Comparison of ENCODE assay signal across 1 cellular context in the genomic region with DNA sequence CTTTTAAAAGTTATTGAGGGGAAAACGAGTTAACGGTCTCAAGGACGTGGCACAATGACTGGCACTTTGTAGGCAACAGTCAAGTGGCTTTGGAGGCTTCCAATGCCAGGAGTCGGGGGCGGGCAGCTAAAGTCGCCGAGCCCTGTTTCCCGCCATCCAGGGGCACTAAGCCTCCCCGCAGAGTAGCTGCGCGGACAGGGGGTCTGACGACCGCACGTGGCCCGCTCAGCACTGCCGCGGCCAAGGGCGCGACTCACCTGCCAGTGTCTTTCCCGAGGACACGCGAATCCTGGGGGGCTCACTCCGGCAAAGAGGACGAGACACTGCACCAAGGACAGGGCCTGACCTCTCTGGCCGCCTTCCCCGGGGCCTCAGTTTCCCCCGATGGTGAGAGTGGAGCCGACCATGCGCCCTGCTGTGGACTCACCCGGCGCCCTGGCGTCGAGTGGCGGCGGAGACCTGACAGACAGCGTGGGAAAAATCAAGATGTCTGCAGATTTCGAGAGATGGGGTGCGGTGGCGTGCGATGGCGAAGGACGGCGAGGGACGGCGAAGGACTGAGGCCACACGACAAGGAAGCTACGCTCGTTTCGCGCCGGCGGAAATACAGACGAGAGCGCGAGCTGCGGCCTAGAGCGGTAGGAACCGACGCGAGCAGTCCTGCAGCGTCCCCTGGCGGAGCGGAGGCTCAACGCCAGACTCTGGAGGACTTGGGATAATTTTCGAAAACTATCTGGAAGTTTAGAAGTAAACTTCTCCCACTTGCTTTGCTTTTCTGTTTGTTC.
TF ChIP-seq lines count a peak whose summit lies in the region.

A gene (minus strand): TSS at position 559 of the 785 bp plus-strand sequence.

TF ChIP-seq in HepG2, 621 proteins besides CTCF, POLR2A, EP300 and RAD21 (continued from another document and continues in another):
- TF ChIP-seq ZNF672 (CRISPR knock-in tag; IDR thresholded peaks at IDR 0.05), result peak; percentile 88; the same call in 1 of the 2 replicates
- TF ChIP-seq FOSL1 (CRISPR knock-in tag; IDR thresholded peaks at IDR 0.05; ENCODE audit: borderline replicate concordance), result peak; percentile 71
- peak; percentile 91 for TF ChIP-seq PPARG (CRISPR knock-in tag; conservative IDR thresholded peaks at IDR 0.05)
- peak; percentile 69 for TF ChIP-seq NFYC (CRISPR knock-in tag; IDR thresholded peaks at IDR 0.05)
- TF ChIP-seq, protein P1, sequence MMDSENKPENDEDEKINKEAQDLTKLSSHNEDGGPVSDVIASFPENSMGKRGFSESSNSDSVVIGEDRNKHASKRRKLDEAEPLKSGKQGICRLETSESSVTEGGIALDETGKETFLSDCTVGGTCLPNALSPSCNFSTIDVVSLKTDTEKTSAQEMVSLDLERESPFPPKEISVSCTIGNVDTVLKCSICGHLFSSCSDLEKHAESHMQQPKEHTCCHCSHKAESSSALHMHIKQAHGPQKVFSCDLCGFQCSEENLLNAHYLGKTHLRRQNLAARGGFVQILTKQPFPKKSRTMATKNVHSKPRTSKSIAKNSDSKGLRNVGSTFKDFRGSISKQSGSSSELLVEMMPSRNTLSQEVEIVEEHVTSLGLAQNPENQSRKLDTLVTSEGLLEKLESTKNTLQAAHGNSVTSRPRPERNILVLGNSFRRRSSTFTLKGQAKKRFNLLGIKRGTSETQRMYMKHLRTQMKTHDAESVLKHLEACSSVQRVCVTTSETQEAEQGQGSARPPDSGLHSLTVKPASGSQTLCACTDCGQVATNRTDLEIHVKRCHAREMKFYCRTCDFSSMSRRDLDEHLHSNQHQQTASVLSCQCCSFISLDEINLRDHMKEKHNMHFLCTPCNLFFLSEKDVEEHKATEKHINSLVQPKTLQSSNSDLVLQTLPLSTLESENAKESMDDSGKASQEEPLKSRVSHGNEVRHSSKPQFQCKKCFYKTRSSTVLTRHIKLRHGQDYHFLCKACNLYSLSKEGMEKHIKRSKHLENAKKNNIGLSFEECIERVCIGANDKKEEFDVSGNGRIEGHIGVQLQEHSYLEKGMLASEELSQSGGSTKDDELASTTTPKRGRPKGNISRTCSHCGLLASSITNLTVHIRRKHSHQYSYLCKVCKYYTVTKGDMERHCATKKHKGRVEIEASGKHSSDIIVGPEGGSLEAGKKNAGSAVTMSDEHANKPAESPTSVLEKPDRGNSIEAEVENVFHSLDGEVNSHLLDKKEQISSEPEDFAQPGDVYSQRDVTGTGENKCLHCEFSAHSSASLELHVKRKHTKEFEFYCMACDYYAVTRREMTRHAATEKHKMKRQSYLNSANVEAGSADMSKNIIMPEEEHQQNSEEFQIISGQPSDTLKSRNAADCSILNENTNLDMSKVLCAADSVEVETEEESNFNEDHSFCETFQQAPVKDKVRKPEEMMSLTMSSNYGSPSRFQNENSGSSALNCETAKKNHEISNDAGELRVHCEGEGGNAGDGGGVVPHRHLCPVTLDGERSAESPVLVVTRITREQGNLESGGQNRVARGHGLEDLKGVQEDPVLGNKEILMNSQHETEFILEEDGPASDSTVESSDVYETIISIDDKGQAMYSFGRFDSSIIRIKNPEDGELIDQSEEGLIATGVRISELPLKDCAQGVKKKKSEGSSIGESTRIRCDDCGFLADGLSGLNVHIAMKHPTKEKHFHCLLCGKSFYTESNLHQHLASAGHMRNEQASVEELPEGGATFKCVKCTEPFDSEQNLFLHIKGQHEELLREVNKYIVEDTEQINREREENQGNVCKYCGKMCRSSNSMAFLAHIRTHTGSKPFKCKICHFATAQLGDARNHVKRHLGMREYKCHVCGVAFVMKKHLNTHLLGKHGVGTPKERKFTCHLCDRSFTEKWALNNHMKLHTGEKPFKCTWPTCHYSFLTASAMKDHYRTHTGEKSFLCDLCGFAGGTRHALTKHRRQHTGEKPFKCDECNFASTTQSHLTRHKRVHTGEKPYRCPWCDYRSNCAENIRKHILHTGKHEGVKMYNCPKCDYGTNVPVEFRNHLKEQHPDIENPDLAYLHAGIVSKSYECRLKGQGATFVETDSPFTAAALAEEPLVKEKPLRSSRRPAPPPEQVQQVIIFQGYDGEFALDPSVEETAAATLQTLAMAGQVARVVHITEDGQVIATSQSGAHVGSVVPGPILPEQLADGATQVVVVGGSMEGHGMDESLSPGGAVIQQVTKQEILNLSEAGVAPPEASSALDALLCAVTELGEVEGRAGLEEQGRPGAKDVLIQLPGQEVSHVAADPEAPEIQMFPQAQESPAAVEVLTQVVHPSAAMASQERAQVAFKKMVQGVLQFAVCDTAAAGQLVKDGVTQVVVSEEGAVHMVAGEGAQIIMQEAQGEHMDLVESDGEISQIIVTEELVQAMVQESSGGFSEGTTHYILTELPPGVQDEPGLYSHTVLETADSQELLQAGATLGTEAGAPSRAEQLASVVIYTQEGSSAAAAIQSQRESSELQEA (CRISPR knock-in tag; IDR thresholded peaks at IDR 0.05; ENCODE audit: not compliant biosample characterization), result peak; percentile 99
- TF ChIP-seq, protein P2, sequence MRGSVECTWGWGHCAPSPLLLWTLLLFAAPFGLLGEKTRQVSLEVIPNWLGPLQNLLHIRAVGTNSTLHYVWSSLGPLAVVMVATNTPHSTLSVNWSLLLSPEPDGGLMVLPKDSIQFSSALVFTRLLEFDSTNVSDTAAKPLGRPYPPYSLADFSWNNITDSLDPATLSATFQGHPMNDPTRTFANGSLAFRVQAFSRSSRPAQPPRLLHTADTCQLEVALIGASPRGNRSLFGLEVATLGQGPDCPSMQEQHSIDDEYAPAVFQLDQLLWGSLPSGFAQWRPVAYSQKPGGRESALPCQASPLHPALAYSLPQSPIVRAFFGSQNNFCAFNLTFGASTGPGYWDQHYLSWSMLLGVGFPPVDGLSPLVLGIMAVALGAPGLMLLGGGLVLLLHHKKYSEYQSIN (CRISPR knock-in tag; IDR thresholded peaks at IDR 0.05; ENCODE audit: borderline replicate concordance), result no peak
- TF ChIP-seq ZNF547 (CRISPR knock-in tag; IDR thresholded peaks at IDR 0.05), result peak; percentile 100
- peak; percentile 57 for TF ChIP-seq ZFP36 (IDR thresholded peaks at IDR 0.05; ENCODE audit: borderline replicate concordance, low read depth, low read length, partially characterized antibody)
- peak; percentile 97; the same call in 1 of the 2 replicates for TF ChIP-seq THYN1 (CRISPR knock-in tag; IDR thresholded peaks at IDR 0.05; ENCODE audit: borderline replicate concordance, low read depth)
- TF ChIP-seq, protein P3, sequence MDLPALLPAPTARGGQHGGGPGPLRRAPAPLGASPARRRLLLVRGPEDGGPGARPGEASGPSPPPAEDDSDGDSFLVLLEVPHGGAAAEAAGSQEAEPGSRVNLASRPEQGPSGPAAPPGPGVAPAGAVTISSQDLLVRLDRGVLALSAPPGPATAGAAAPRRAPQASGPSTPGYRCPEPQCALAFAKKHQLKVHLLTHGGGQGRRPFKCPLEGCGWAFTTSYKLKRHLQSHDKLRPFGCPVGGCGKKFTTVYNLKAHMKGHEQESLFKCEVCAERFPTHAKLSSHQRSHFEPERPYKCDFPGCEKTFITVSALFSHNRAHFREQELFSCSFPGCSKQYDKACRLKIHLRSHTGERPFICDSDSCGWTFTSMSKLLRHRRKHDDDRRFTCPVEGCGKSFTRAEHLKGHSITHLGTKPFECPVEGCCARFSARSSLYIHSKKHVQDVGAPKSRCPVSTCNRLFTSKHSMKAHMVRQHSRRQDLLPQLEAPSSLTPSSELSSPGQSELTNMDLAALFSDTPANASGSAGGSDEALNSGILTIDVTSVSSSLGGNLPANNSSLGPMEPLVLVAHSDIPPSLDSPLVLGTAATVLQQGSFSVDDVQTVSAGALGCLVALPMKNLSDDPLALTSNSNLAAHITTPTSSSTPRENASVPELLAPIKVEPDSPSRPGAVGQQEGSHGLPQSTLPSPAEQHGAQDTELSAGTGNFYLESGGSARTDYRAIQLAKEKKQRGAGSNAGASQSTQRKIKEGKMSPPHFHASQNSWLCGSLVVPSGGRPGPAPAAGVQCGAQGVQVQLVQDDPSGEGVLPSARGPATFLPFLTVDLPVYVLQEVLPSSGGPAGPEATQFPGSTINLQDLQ (CRISPR knock-in tag; IDR thresholded peaks at IDR 0.05), result peak; percentile 89; the same call in 1 of the 2 replicates
- peak; percentile 99 for TF ChIP-seq ZIK1 (CRISPR knock-in tag; IDR thresholded peaks at IDR 0.05; ENCODE audit: borderline replicate concordance, low read depth)
- TF ChIP-seq, protein P4, sequence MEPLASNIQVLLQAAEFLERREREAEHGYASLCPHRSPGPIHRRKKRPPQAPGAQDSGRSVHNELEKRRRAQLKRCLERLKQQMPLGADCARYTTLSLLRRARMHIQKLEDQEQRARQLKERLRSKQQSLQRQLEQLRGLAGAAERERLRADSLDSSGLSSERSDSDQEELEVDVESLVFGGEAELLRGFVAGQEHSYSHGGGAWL (CRISPR knock-in tag; IDR thresholded peaks at IDR 0.05), result peak; percentile 100
- TF ChIP-seq MAFK (conservative IDR thresholded peaks at IDR 0.05 in 1 of 2, IDR thresholded peaks at IDR 0.05 in 1 of 2; ENCODE audit: low read length in 2 of 2), result peak; percentile 29 to 46; a peak in 2 of 4 replicates
- TF ChIP-seq, protein P5, sequence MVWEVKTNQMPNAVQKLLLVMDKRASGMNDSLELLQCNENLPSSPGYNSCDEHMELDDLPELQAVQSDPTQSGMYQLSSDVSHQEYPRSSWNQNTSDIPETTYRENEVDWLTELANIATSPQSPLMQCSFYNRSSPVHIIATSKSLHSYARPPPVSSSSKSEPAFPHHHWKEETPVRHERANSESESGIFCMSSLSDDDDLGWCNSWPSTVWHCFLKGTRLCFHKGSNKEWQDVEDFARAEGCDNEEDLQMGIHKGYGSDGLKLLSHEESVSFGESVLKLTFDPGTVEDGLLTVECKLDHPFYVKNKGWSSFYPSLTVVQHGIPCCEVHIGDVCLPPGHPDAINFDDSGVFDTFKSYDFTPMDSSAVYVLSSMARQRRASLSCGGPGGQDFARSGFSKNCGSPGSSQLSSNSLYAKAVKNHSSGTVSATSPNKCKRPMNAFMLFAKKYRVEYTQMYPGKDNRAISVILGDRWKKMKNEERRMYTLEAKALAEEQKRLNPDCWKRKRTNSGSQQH (CRISPR knock-in tag; IDR thresholded peaks at IDR 0.05; ENCODE audit: low read depth), result peak; percentile 86; the same call in 1 of the 2 replicates
- peak; percentile 98 for TF ChIP-seq GATAD2A (CRISPR knock-in tag; IDR thresholded peaks at IDR 0.05)
- TF ChIP-seq MED8 (CRISPR knock-in tag; IDR thresholded peaks at IDR 0.05; ENCODE audit: insufficient replicate concordance), result peak; percentile 99
- peak; percentile 95 for TF ChIP-seq ZSCAN12 (CRISPR knock-in tag; IDR thresholded peaks at IDR 0.05)
- TF ChIP-seq PCBP1 (IDR thresholded peaks at IDR 0.05; ENCODE audit: borderline replicate concordance, low read depth, low read length), result peak; percentile 90; the same call in 1 of the 2 replicates
- peak; percentile 98 for TF ChIP-seq PHF20 (CRISPR knock-in tag; IDR thresholded peaks at IDR 0.05)
- peak; percentile 91 for TF ChIP-seq ZBTB1 (CRISPR knock-in tag; IDR thresholded peaks at IDR 0.05; ENCODE audit: borderline replicate concordance)
- peak; percentile 67 for TF ChIP-seq SMC3 (IDR thresholded peaks at IDR 0.05; ENCODE audit: low read length)
- TF ChIP-seq, protein P6, sequence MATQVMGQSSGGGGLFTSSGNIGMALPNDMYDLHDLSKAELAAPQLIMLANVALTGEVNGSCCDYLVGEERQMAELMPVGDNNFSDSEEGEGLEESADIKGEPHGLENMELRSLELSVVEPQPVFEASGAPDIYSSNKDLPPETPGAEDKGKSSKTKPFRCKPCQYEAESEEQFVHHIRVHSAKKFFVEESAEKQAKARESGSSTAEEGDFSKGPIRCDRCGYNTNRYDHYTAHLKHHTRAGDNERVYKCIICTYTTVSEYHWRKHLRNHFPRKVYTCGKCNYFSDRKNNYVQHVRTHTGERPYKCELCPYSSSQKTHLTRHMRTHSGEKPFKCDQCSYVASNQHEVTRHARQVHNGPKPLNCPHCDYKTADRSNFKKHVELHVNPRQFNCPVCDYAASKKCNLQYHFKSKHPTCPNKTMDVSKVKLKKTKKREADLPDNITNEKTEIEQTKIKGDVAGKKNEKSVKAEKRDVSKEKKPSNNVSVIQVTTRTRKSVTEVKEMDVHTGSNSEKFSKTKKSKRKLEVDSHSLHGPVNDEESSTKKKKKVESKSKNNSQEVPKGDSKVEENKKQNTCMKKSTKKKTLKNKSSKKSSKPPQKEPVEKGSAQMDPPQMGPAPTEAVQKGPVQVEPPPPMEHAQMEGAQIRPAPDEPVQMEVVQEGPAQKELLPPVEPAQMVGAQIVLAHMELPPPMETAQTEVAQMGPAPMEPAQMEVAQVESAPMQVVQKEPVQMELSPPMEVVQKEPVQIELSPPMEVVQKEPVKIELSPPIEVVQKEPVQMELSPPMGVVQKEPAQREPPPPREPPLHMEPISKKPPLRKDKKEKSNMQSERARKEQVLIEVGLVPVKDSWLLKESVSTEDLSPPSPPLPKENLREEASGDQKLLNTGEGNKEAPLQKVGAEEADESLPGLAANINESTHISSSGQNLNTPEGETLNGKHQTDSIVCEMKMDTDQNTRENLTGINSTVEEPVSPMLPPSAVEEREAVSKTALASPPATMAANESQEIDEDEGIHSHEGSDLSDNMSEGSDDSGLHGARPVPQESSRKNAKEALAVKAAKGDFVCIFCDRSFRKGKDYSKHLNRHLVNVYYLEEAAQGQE (IDR thresholded peaks at IDR 0.05; ENCODE audit: borderline replicate concordance in 1 of 2, low read depth in 1 of 2, low read length in 2 of 2), result peak in 1 of 2 experiments; percentile 86; a peak in 2 of 4 replicates
- peak; percentile 87 for TF ChIP-seq ZMYM3 (CRISPR knock-in tag; IDR thresholded peaks at IDR 0.05)
- TF ChIP-seq HOXA7 (CRISPR knock-in tag; IDR thresholded peaks at IDR 0.05), result peak; percentile 92; the same call in 1 of the 2 replicates
- TF ChIP-seq, protein P7, sequence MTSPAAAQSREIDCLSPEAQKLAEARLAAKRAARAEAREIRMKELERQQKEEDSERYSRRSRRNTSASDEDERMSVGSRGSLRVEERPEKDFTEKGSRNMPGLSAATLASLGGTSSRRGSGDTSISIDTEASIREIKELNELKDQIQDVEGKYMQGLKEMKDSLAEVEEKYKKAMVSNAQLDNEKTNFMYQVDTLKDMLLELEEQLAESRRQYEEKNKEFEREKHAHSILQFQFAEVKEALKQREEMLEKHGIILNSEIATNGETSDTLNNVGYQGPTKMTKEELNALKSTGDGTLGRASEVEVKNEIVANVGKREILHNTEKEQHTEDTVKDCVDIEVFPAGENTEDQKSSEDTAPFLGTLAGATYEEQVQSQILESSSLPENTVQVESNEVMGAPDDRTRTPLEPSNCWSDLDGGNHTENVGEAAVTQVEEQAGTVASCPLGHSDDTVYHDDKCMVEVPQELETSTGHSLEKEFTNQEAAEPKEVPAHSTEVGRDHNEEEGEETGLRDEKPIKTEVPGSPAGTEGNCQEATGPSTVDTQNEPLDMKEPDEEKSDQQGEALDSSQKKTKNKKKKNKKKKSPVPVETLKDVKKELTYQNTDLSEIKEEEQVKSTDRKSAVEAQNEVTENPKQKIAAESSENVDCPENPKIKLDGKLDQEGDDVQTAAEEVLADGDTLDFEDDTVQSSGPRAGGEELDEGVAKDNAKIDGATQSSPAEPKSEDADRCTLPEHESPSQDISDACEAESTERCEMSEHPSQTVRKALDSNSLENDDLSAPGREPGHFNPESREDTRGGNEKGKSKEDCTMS (CRISPR knock-in tag; conservative IDR thresholded peaks at IDR 0.05), result peak; percentile 86
- TF ChIP-seq ARNTL (CRISPR knock-in tag; IDR thresholded peaks at IDR 0.05), result peak; percentile 96
- TF ChIP-seq GZF1 (CRISPR knock-in tag; IDR thresholded peaks at IDR 0.05), result peak; percentile 97
- peak; percentile 96 for TF ChIP-seq MED1 (CRISPR knock-in tag; IDR thresholded peaks at IDR 0.05)
- peak; percentile 91 for TF ChIP-seq ZNF317 (CRISPR knock-in tag; IDR thresholded peaks at IDR 0.05)
- TF ChIP-seq SOX6 (IDR thresholded peaks at IDR 0.05), result no peak
- peak; percentile 91 for TF ChIP-seq SOX6 (CRISPR knock-in tag; IDR thresholded peaks at IDR 0.05)
- TF ChIP-seq JUN (CRISPR knock-in tag; IDR thresholded peaks at IDR 0.05), result peak; percentile 95
